In genomic region chr17:36948717-36949460, GRCh38 we compare ENCODE assay signal across 1 cellular context.
A peak's percentile ranks its signal among the peaks of the same experiment; 100 is the strongest.
TF ChIP-seq lines count a peak whose summit lies in the region.

A gene with protein sequence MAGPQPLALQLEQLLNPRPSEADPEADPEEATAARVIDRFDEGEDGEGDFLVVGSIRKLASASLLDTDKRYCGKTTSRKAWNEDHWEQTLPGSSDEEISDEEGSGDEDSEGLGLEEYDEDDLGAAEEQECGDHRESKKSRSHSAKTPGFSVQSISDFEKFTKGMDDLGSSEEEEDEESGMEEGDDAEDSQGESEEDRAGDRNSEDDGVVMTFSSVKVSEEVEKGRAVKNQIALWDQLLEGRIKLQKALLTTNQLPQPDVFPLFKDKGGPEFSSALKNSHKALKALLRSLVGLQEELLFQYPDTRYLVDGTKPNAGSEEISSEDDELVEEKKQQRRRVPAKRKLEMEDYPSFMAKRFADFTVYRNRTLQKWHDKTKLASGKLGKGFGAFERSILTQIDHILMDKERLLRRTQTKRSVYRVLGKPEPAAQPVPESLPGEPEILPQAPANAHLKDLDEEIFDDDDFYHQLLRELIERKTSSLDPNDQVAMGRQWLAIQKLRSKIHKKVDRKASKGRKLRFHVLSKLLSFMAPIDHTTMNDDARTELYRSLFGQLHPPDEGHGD (plus strand): TSS chr17:36948954. CDS start chr17:36949126, 172 bp downstream.

TF ChIP-seq in HEK293, 187 proteins besides CTCF, POLR2A, EP300 and RAD21 (continued from another document and continues in another):
- TF ChIP-seq, protein P1, sequence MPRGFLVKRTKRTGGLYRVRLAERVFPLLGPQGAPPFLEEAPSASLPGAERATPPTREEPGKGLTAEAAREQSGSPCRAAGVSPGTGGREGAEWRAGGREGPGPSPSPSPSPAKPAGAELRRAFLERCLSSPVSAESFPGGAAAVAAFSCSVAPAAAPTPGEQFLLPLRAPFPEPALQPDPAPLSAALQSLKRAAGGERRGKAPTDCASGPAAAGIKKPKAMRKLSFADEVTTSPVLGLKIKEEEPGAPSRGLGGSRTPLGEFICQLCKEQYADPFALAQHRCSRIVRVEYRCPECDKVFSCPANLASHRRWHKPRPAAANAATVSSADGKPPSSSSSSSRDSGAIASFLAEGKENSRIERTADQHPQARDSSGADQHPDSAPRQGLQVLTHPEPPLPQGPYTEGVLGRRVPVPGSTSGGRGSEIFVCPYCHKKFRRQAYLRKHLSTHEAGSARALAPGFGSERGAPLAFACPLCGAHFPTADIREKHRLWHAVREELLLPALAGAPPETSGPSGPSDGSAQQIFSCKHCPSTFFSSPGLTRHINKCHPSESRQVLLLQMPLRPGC (tag by site-specific recombination; IDR thresholded peaks at IDR 0.05), result peak; percentile 61; the same call in 1 of the 2 replicates
- peak; percentile 89; the same call in 1 of the 2 replicates for TF ChIP-seq HOXC10 (CRISPR knock-in tag; IDR thresholded peaks at IDR 0.05)
- peak; percentile 42; the same call in 1 of the 2 replicates for TF ChIP-seq YY1 (tag by site-specific recombination; IDR thresholded peaks at IDR 0.05)
- peak; percentile 81; the same call in 1 of the 2 replicates for TF ChIP-seq ZEB2 (tag by site-specific recombination; IDR thresholded peaks at IDR 0.05)
- TF ChIP-seq ZNF843 (tag by site-specific recombination; IDR thresholded peaks at IDR 0.05), result peak; percentile 44
- TF ChIP-seq PBX3 (CRISPR knock-in tag; IDR thresholded peaks at IDR 0.05), result 0 out of 2 replicates have a peak, but pooled peaks have one; percentile 61
- TF ChIP-seq, protein P2, sequence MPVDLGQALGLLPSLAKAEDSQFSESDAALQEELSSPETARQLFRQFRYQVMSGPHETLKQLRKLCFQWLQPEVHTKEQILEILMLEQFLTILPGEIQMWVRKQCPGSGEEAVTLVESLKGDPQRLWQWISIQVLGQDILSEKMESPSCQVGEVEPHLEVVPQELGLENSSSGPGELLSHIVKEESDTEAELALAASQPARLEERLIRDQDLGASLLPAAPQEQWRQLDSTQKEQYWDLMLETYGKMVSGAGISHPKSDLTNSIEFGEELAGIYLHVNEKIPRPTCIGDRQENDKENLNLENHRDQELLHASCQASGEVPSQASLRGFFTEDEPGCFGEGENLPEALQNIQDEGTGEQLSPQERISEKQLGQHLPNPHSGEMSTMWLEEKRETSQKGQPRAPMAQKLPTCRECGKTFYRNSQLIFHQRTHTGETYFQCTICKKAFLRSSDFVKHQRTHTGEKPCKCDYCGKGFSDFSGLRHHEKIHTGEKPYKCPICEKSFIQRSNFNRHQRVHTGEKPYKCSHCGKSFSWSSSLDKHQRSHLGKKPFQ (tag by site-specific recombination; IDR thresholded peaks at IDR 0.05), result no peak
- peak; percentile 69 for TF ChIP-seq SETDB1 (IDR thresholded peaks at IDR 0.05; ENCODE audit: insufficient read length, low read length)
- TF ChIP-seq ZNF76 (tag by site-specific recombination; IDR thresholded peaks at IDR 0.05; ENCODE audit: borderline replicate concordance, low read depth), result peak; percentile 66; the same call in 1 of the 2 replicates
- TF ChIP-seq, protein P3, sequence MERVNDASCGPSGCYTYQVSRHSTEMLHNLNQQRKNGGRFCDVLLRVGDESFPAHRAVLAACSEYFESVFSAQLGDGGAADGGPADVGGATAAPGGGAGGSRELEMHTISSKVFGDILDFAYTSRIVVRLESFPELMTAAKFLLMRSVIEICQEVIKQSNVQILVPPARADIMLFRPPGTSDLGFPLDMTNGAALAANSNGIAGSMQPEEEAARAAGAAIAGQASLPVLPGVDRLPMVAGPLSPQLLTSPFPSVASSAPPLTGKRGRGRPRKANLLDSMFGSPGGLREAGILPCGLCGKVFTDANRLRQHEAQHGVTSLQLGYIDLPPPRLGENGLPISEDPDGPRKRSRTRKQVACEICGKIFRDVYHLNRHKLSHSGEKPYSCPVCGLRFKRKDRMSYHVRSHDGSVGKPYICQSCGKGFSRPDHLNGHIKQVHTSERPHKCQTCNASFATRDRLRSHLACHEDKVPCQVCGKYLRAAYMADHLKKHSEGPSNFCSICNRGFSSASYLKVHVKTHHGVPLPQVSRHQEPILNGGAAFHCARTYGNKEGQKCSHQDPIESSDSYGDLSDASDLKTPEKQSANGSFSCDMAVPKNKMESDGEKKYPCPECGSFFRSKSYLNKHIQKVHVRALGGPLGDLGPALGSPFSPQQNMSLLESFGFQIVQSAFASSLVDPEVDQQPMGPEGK (tag by site-specific recombination; IDR thresholded peaks at IDR 0.05), result peak; percentile 81; the same call in 1 of the 2 replicates
- TF ChIP-seq KLF17 (tag by site-specific recombination; IDR thresholded peaks at IDR 0.05), result peak; percentile 52
- no peak for TF ChIP-seq ZNF558 (tag by site-specific recombination; IDR thresholded peaks at IDR 0.05)
- peak; percentile 77; the same call in 1 of the 2 replicates for TF ChIP-seq ZBTB20 (tag by site-specific recombination; IDR thresholded peaks at IDR 0.05)
- TF ChIP-seq ZNF580 (tag by site-specific recombination; IDR thresholded peaks at IDR 0.05), result 0 out of 2 replicates have a peak, but pooled peaks have one; percentile 8
- TF ChIP-seq ZNF660 (tag by site-specific recombination; IDR thresholded peaks at IDR 0.05), result peak; percentile 67; the same call in 1 of the 2 replicates
- no peak for TF ChIP-seq ZNF184 (tag by site-specific recombination; IDR thresholded peaks at IDR 0.05)
- TF ChIP-seq ZNF776 (tag by site-specific recombination; IDR thresholded peaks at IDR 0.05; ENCODE audit: borderline replicate concordance), result no peak
- peak; percentile 98 for TF ChIP-seq SP3 (tag by site-specific recombination; IDR thresholded peaks at IDR 0.05)
- TF ChIP-seq, protein P4, sequence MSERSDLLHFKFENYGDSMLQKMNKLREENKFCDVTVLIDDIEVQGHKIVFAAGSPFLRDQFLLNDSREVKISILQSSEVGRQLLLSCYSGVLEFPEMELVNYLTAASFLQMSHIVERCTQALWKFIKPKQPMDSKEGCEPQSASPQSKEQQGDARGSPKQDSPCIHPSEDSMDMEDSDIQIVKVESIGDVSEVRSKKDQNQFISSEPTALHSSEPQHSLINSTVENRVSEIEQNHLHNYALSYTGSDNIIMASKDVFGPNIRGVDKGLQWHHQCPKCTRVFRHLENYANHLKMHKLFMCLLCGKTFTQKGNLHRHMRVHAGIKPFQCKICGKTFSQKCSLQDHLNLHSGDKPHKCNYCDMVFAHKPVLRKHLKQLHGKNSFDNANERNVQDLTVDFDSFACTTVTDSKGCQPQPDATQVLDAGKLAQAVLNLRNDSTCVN (tag by site-specific recombination; optimal IDR thresholded peaks at IDR 0.05), result peak; percentile 100
- TF ChIP-seq ZNF629 (tag by site-specific recombination; IDR thresholded peaks at IDR 0.05), result peak; percentile 73
- TF ChIP-seq ZSCAN30 (tag by site-specific recombination; IDR thresholded peaks at IDR 0.05), result peak; percentile 70; the same call in 1 of the 2 replicates
- TF ChIP-seq EGR2 (tag by site-specific recombination; IDR thresholded peaks at IDR 0.05; ENCODE audit: low read depth), result peak; percentile 87
- TF ChIP-seq ZFP37 (tag by site-specific recombination; IDR thresholded peaks at IDR 0.05), result peak; percentile 69; the same call in 1 of the 2 replicates
- TF ChIP-seq, protein P5, sequence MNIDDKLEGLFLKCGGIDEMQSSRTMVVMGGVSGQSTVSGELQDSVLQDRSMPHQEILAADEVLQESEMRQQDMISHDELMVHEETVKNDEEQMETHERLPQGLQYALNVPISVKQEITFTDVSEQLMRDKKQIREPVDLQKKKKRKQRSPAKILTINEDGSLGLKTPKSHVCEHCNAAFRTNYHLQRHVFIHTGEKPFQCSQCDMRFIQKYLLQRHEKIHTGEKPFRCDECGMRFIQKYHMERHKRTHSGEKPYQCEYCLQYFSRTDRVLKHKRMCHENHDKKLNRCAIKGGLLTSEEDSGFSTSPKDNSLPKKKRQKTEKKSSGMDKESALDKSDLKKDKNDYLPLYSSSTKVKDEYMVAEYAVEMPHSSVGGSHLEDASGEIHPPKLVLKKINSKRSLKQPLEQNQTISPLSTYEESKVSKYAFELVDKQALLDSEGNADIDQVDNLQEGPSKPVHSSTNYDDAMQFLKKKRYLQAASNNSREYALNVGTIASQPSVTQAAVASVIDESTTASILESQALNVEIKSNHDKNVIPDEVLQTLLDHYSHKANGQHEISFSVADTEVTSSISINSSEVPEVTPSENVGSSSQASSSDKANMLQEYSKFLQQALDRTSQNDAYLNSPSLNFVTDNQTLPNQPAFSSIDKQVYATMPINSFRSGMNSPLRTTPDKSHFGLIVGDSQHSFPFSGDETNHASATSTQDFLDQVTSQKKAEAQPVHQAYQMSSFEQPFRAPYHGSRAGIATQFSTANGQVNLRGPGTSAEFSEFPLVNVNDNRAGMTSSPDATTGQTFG (tag by site-specific recombination; IDR thresholded peaks at IDR 0.05; ENCODE audit: borderline replicate concordance), result no peak
- peak; percentile 97 for TF ChIP-seq ZFHX2 (tag by site-specific recombination; conservative IDR thresholded peaks at IDR 0.05)
- TF ChIP-seq ZNF600 (tag by site-specific recombination; IDR thresholded peaks at IDR 0.05), result peak; percentile 30; the same call in 1 of the 2 replicates
- TF ChIP-seq ZSCAN16 (tag by site-specific recombination; IDR thresholded peaks at IDR 0.05), result 0 out of 2 replicates have a peak, but pooled peaks have one; percentile 51
- peak; percentile 80; the same call in 1 of the 2 replicates for TF ChIP-seq GLI4 (tag by site-specific recombination; IDR thresholded peaks at IDR 0.05)
- TF ChIP-seq ZNF391 (tag by site-specific recombination; IDR thresholded peaks at IDR 0.05; ENCODE audit: borderline replicate concordance, low read depth), result peak; percentile 23; the same call in 1 of the 2 replicates
- 0 out of 2 replicates have a peak, but pooled peaks have one; percentile 55 for TF ChIP-seq ZNF658 (tag by site-specific recombination; IDR thresholded peaks at IDR 0.05)
- TF ChIP-seq ZNF146 (tag by site-specific recombination; IDR thresholded peaks at IDR 0.05), result 0 out of 2 replicates have a peak, but pooled peaks have one; percentile 23
- TF ChIP-seq ZNF175 (tag by site-specific recombination; IDR thresholded peaks at IDR 0.05), result no peak
- TF ChIP-seq ZXDB (tag by site-specific recombination; IDR thresholded peaks at IDR 0.05), result peak; percentile 57
- TF ChIP-seq KLF9 (tag by site-specific recombination; IDR thresholded peaks at IDR 0.05; ENCODE audit: low read depth), result peak; percentile 91
- peak; percentile 49 for TF ChIP-seq ZBTB7A (tag by site-specific recombination; IDR thresholded peaks at IDR 0.05; ENCODE audit: low read depth)
- TF ChIP-seq ZNF2 (tag by site-specific recombination; IDR thresholded peaks at IDR 0.05), result 0 out of 2 replicates have a peak, but pooled peaks have one; percentile 20
- peak; percentile 91 for TF ChIP-seq GLIS1 (tag by site-specific recombination; IDR thresholded peaks at IDR 0.05)
- peak; percentile 77; the same call in 1 of the 2 replicates for TF ChIP-seq ZNF501 (tag by site-specific recombination; IDR thresholded peaks at IDR 0.05)
- peak; percentile 47 for TF ChIP-seq ZBTB8A (tag by site-specific recombination; IDR thresholded peaks at IDR 0.05)
- no peak for TF ChIP-seq KLF7 (tag by site-specific recombination; IDR thresholded peaks at IDR 0.05; ENCODE audit: borderline replicate concordance)
- TF ChIP-seq ZNF37A (tag by site-specific recombination; IDR thresholded peaks at IDR 0.05), result no peak
- TF ChIP-seq ZNF223 (tag by site-specific recombination; IDR thresholded peaks at IDR 0.05), result 0 out of 2 replicates have a peak, but pooled peaks have one; percentile 58
- TF ChIP-seq, protein P6, sequence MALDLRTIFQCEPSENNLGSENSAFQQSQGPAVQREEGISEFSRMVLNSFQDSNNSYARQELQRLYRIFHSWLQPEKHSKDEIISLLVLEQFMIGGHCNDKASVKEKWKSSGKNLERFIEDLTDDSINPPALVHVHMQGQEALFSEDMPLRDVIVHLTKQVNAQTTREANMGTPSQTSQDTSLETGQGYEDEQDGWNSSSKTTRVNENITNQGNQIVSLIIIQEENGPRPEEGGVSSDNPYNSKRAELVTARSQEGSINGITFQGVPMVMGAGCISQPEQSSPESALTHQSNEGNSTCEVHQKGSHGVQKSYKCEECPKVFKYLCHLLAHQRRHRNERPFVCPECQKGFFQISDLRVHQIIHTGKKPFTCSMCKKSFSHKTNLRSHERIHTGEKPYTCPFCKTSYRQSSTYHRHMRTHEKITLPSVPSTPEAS (tag by site-specific recombination; IDR thresholded peaks at IDR 0.05), result peak; percentile 9; the same call in 1 of the 2 replicates
- peak; percentile 78; the same call in 1 of the 2 replicates for TF ChIP-seq ZNF24 (tag by site-specific recombination; IDR thresholded peaks at IDR 0.05)
- TF ChIP-seq ZNF341 (tag by site-specific recombination; IDR thresholded peaks at IDR 0.05; ENCODE audit: low read depth), result peak; percentile 53; the same call in 1 of the 2 replicates
- peak; percentile 59 for TF ChIP-seq KLF1 (tag by site-specific recombination; IDR thresholded peaks at IDR 0.05)
- TF ChIP-seq ZNF366 (tag by site-specific recombination; conservative IDR thresholded peaks at IDR 0.05), result no peak
- TF ChIP-seq SP7 (tag by site-specific recombination; IDR thresholded peaks at IDR 0.05), result peak; percentile 76; the same call in 1 of the 2 replicates
- TF ChIP-seq ZNF610 (tag by site-specific recombination; IDR thresholded peaks at IDR 0.05; ENCODE audit: borderline replicate concordance), result 0 out of 2 replicates have a peak, but pooled peaks have one; percentile 48
- peak; percentile 47 for TF ChIP-seq ZIC2 (tag by site-specific recombination; IDR thresholded peaks at IDR 0.05)
